In genomic region chr22:34004058-34004457, GRCh38 we compare ENCODE assay signal across 18 cellular contexts.
"Had no signal": no experiment of that assay in that cellular context is flagged by ENCODE, and none has a peak within 500 bp of the region (broad histone marks: within the 10 kb centered on the region; RNA-seq: fewer than 3 reads in every experiment).

No MANE protein-coding gene starts in this region.

- FAIRE-seq: HTR-8/SVneo, RCC 7860 had no signal

- DNase-seq: KBM-7, MV-4-11, NCI-H1048, NCI-H1436, NCI-H187, NCI-H2029, NCI-H2081 treated with DMSO at 0.1 percent for 48 hours, NCI-H2171 treated with DMSO at 0.1 percent for 48 hours, NCI-H345, NCI-H446 treated with DMSO at 0.1 percent for 48 hours, NCI-H524 treated with DMSO at 0.1 percent for 48 hours, NCI-H69, NCI-H774, RPMI8226, SHP77 had no signal

- H3K27ac ChIP-seq: HL-60 had no signal
